8 cellular contexts compared by ENCODE assay signal in the genomic region with DNA sequence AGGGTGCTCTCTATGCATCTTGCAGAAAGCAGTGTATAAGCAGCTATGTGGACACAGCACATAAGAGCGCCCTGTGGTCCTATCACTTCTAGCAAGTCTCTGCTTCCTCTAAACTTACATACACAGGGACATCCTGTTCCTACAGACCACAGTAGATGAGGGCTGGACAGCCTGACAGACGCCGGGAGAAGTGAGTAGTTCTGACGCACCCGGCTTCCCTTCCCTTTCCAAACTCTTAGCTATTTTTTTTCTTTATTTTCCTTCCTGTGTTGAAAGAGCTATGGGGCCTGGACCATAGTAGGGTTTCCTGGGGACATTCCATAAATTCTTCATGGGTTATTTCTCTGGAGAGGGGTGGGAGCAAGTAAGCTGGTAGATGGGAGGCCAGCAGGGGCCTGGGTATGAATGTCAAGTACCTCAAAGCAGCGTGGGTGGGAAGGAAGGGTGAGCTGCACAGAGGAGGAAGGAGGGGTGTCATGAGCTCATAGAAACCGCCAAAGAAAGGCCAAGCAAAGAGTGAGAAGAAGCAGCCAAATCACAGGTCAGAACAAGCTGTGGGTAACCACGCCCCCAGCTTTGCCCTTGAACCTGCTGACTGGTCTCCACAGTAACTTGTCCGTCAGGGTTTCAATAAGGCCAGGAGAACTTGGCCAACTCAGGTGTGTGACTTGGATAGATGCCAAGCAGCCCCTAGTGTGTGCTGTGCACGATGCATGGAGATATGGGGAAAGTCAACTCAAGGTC. TPM values are rescaled to one million over a fixed set of nuclear protein-coding genes. Genes with fewer than 3 reads are reported as not detected.
DNase-seq lines count a peak whose midpoint lies in the region; ATAC-seq and TF ChIP-seq lines count a peak whose summit lies in the region.

No MANE protein-coding gene starts in this region.

- no peaks in the 10 kb centered on the region for H3K9me3 ChIP-seq in esophagus muscularis mucosa

- no peak for TF ChIP-seq POLR2A in esophagus muscularis mucosa (IDR thresholded peaks at IDR 0.05; ENCODE audit: low read depth)

- peak; percentile 99 for DNase-seq in ELR (ENCODE audit: low read depth)
- peak; percentile 29 for DNase-seq in NOMO-1 treated with DMSO at 0.1 percent for 48 hours (lab: John Stamatoyannopoulos, UW; ENCODE audit: unreplicated experiment)
- no peak for DNase-seq in esophagus muscularis mucosa (ENCODE audit: extremely low spot score)
- peak; percentile 98 for DNase-seq in pulmonary artery endothelial cell (ENCODE audit: low read depth, low spot score)
- no peak for DNase-seq in immature natural killer cell
- DNase-seq in GM10248 (ENCODE audit: extremely low spot score): no peak
- no peak for DNase-seq in activated CD4-positive, alpha-beta T cell treated with anti-CD3 and anti-CD28 coated beads, Interleukin-2, amount 50 U/mL, for 48 hours

- peak; percentile 60 for TF ChIP-seq EP300 in esophagus muscularis mucosa (IDR thresholded peaks at IDR 0.05)

- no peaks in the 10 kb centered on the region for H3K4me1 Mint-ChIP-seq in immature natural killer cell

- H3K27me3 ChIP-seq in esophagus muscularis mucosa: no peaks in the 10 kb centered on the region

- CTCF ChIA-PET in GM10248 (lab: Yijun Ruan, JAX): interaction anchor here (1.1 to 3.4 kb wide), 7 partner anchors 10 to 76 kb away, joined by 3 to 9 read pairs (median 4); partner anchors contain the start of gene PLXNA2

- H3K36me3 ChIP-seq in esophagus muscularis mucosa: peaks cover 3 to 48% (median 35%) of the 10 kb centered on the region in 4 donors

- intact Hi-C loops in esophagus muscularis mucosa (cut with DNase I): no loop called here

- H3K4me1 ChIP-seq in esophagus muscularis mucosa: peaks cover 70 to 81% (median 74%) of the 10 kb centered on the region in 4 donors

- H3K9me3 Mint-ChIP-seq in immature natural killer cell: no peaks in the 10 kb centered on the region

- peaks cover 0 to 6% (median 4%) of the 10 kb centered on the region in 3 donors for H3K27me3 Mint-ChIP-seq in immature natural killer cell (ENCODE audit: low read depth in 3 of 3)

- H3K36me3 Mint-ChIP-seq in immature natural killer cell: no peaks in the 10 kb centered on the region

- POLR2A ChIA-PET in GM10248 (lab: Yijun Ruan, JAX): no interaction called here

- 72% methylated on average over 10 of the region's 10 CpGs for WGBS in esophagus muscularis mucosa

- H3K27ac Mint-ChIP-seq in immature natural killer cell: no peak overlapping the region

- no peak overlapping the region for H3K4me3 Mint-ChIP-seq in immature natural killer cell

- no peak overlapping the region for H3K4me3 ChIP-seq in esophagus muscularis mucosa

- peak overlapping the region; percentile 59 to 66 (median 62) for H3K27ac ChIP-seq in esophagus muscularis mucosa (replicated peaks in 1 of 4)

- ATAC-seq in HG03139 (IDR thresholded peaks at IDR 0.05; ENCODE audit: unreplicated experiment): no peak

- TF ChIP-seq CTCF in esophagus muscularis mucosa (IDR thresholded peaks at IDR 0.05): no peak
- TF ChIP-seq CTCF in GM10248 (IDR thresholded peaks at IDR 0.05; ENCODE audit: control extremely low read depth, extremely low read depth, low read depth, missing control alignments): no peak

RNA-seq across cellular contexts. Expression of gene PLXNA2, which starts 36.6 kb away (rescaled TPM):
- total RNA-seq in esophagus muscularis mucosa: 10 to 100 TPM; 19.8 to 41.6 (median 27.9) TPM
- 70.2 and 91.6 TPM in 2 replicates for total RNA-seq in pulmonary artery endothelial cell
- under 1 TPM in 1 of 3 donors, not detected in 2; 0.22 TPM for polyA plus RNA-seq in immature natural killer cell

Comparison
In these comparisons a context has a peak if more than half of its experiments do, and no peak if none do; other contexts are left out.
1. DNase-seq: peak in ELR (single experiment), NOMO-1 treated with DMSO at 0.1 percent for 48 hours (single experiment) and pulmonary artery endothelial cell (single experiment); none in esophagus muscularis mucosa (single experiment), immature natural killer cell (0 of 3), GM10248 (single experiment) and activated CD4-positive, alpha-beta T cell treated with anti-CD3 and anti-CD28 coated beads, Interleukin-2, amount 50 U/mL, for 48 hours (0 of 2).